In genomic region chr4:38665846-38666490, GRCh38 we compare ENCODE assay signal across 8 cellular contexts. TPM values are rescaled to one million over a fixed set of nuclear protein-coding genes. Genes with fewer than 3 reads are reported as not detected.
A peak's percentile ranks its signal among the peaks of the same experiment; 100 is the strongest.
DNase-seq lines count a peak whose midpoint lies in the region; ATAC-seq and TF ChIP-seq lines count a peak whose summit lies in the region.

No MANE protein-coding gene starts in this region.

- no peak overlapping the region for H3K9ac ChIP-seq in trophoblast cell (ENCODE audit: low read length)

- H3K4ac ChIP-seq in trophoblast cell (ENCODE audit: low read depth, low read length), result no peak overlapping the region

- no peak for DNase-seq in Calu3
- DNase-seq in RKO (ENCODE audit: low spot score), result peak; percentile 25
- DNase-seq in erythroblast (lab: John Stamatoyannopoulos, UW), result peak; percentile 39 to 69
- peak in 1 of 2 donors; percentile 18 for DNase-seq in trophoblast cell
- DNase-seq in DMS153 (lab: John Stamatoyannopoulos, UW), result no peak
- no peak for DNase-seq in islet precursor cell

- no peaks in the 10 kb centered on the region for H3K9me3 ChIP-seq in trophoblast cell (ENCODE audit: insufficient read depth, low read depth, low read length)

- H3K27ac ChIP-seq in trophoblast cell (ENCODE audit: low read depth, low read length), result peak overlapping the region; percentile 16

- peaks cover 25% of the 10 kb centered on the region for H3K79me2 ChIP-seq in trophoblast cell (ENCODE audit: control insufficient read depth, insufficient read depth, low read length, poor library complexity)

- H2BK12ac ChIP-seq in trophoblast cell (ENCODE audit: low read length), result no peak overlapping the region

- no peak overlapping the region for H3K14ac ChIP-seq in trophoblast cell (ENCODE audit: low read length)

- no peaks in the 10 kb centered on the region for H3K27me3 ChIP-seq in trophoblast cell (ENCODE audit: insufficient read depth, low read length)

- peaks cover 3% of the 10 kb centered on the region for H3K9me3 Mint-ChIP-seq in Calu3 (ENCODE audit: low read depth, unreplicated experiment)

- H2AK5ac ChIP-seq in trophoblast cell (ENCODE audit: low read length), result no peak overlapping the region

- peak overlapping the region; percentile 99 for H3K27ac Mint-ChIP-seq in Calu3 (ENCODE audit: unreplicated experiment)

- H3K4me2 ChIP-seq in trophoblast cell (ENCODE audit: low read length), result peak overlapping the region; percentile 62

- TF ChIP-seq CTCF in Calu3 (IDR thresholded peaks at IDR 0.05; ENCODE audit: unreplicated experiment), result no peak

- H3K4me1 ChIP-seq in trophoblast cell (ENCODE audit: control insufficient read depth in 1 of 2, insufficient read depth in 2 of 2, low read length in 2 of 2), result peaks cover 10 to 12% of the 10 kb centered on the region in 2 experiments

- TF ChIP-seq POLR2A in erythroblast (IDR thresholded peaks at IDR 0.05; ENCODE audit: low read length), result no peak

- ATAC-seq in GM19455 (IDR thresholded peaks at IDR 0.05; ENCODE audit: unreplicated experiment), result no peak
- ATAC-seq in GM21526 (IDR thresholded peaks at IDR 0.05; ENCODE audit: low FRiP score, unreplicated experiment), result no peak

- no peak overlapping the region for H4K8ac ChIP-seq in trophoblast cell (ENCODE audit: low read depth, low read length)

- H3K27me3 Mint-ChIP-seq in Calu3 (ENCODE audit: unreplicated experiment), result no peaks in the 10 kb centered on the region

- WGBS in trophoblast cell (ENCODE audit: extremely low coverage, insufficient coverage, insufficient read length), result no CpG with 5 or more reads among the region's 5 CpGs

- BruUV-seq in Calu3 (replicated peaks; lab: Mats Ljungman, UMichigan), result TSS peak; percentile 32

- peaks cover 27% of the 10 kb centered on the region for H3K4me1 Mint-ChIP-seq in Calu3 (ENCODE audit: low read depth, unreplicated experiment)

- peak overlapping the region; percentile 89 for H3K4me3 Mint-ChIP-seq in Calu3 (ENCODE audit: low read depth, unreplicated experiment)

- no peaks in the 10 kb centered on the region for H3K36me3 ChIP-seq in trophoblast cell (ENCODE audit: control insufficient read depth in 1 of 2, insufficient read depth in 2 of 2, low read length in 2 of 2)

- CTCF ChIA-PET in Calu3 (lab: Charles Lee), result interaction anchor here (1.3 kb wide), 1 partner anchor 346 kb away, joined by 4 read pairs; no protein-coding TSS in a partner anchor

- H2AFZ ChIP-seq in trophoblast cell (ENCODE audit: insufficient read depth, low read length, poor library complexity), result no peak overlapping the region

- peaks cover 25% of the 10 kb centered on the region for H3K79me1 ChIP-seq in trophoblast cell (ENCODE audit: low read length)

- H3K36me3 Mint-ChIP-seq in Calu3 (ENCODE audit: insufficient read depth, unreplicated experiment), result peaks cover 64% of the 10 kb centered on the region

- H2BK120ac ChIP-seq in trophoblast cell (ENCODE audit: insufficient read depth, low read length, poor library complexity), result no peak overlapping the region

- H4K12ac ChIP-seq in trophoblast cell (ENCODE audit: low read depth, low read length), result no peak overlapping the region

- H3K4me3 ChIP-seq in trophoblast cell (ENCODE audit: low read depth, low read length), result no peak overlapping the region

- no peak overlapping the region for H3K23ac ChIP-seq in trophoblast cell (ENCODE audit: low read length)

- no peak overlapping the region for H4K91ac ChIP-seq in trophoblast cell (ENCODE audit: low read depth, low read length)

- intact Hi-C loops in Calu3 (cut with micrococcal nuclease; ENCODE audit: unreplicated experiment), result loop anchor here (2.0 kb wide), 2 partner anchors 45 to 347 kb away; no protein-coding TSS in a partner anchor

- no peak overlapping the region for H3K18ac ChIP-seq in trophoblast cell (ENCODE audit: low read length)

- H2BK5ac ChIP-seq in trophoblast cell (ENCODE audit: low read depth, low read length, poor library complexity), result no peak overlapping the region

RNA-seq across cellular contexts. Expression of gene KLF3, which starts 2.0 kb away (rescaled TPM):
- 49.9 and 56.6 TPM in 2 replicates for total RNA-seq in Calu3 (2022)
- 26.3 and 28.6 TPM in 2 replicates for polyA plus RNA-seq in trophoblast cell (2013)

Comparison
In these comparisons a context has a peak if more than half of its experiments do, and no peak if none do; other contexts are left out.
1. DNase-seq: peak in RKO (single experiment) and erythroblast (2 of 2); none in Calu3 (single experiment), DMS153 (single experiment) and islet precursor cell (single experiment).